In the genomic region with DNA sequence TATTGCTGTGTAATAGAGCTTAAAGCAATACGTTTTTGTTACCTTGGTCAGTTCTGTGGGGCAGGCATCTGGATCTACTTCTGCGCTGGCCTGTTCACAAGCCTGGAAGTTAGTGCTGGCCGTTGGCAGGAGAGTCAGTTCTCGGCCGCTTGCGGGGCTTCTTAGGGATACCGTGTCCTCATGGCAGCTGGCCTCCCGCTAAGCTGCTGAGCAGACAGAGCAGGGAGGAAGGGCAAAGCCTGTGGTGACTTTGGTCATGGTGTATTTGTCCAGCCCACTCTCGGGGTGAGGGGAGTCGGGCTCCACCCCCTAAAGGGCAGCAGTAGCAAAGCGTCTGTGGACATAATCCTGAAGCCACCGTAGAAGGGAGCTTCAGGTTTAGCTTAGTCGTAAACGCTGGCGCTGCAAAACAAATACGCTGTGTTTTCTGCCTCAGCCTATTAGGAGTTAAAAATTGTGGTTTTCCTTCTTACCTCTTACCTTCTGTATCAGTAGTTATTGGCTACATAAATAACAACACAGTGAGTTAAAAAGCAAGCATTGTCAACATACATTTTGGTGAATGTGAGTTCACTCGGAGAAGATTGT, we compare ENCODE assay signal across 10 cellular contexts. TPM values are rescaled to one million over a fixed set of nuclear protein-coding genes. Genes with fewer than 3 reads are reported as not detected.
DNase-seq lines count a peak whose midpoint lies in the region; ATAC-seq and TF ChIP-seq lines count a peak whose summit lies in the region.
"Had no signal": no experiment of that assay in that cellular context is flagged by ENCODE, and none has a peak within 500 bp of the region (broad histone marks: within the 10 kb centered on the region; RNA-seq: fewer than 3 reads in every experiment).

No MANE protein-coding gene starts in this region.

- no peak for TF ChIP-seq POLR2A in thyroid gland (IDR thresholded peaks at IDR 0.05)

- BruUV-seq in MCF 10A (replicated peaks; lab: Mats Ljungman, UMichigan) (no TSS peak), A673 (replicated peaks; lab: Mats Ljungman, UMichigan) (no TSS peak)

- peaks cover 14% of the 10 kb centered on the region for H3K36me3 Mint-ChIP-seq in MCF 10A (ENCODE audit: insufficient read depth, unreplicated experiment)

- CTCF ChIA-PET in MCF 10A (lab: Yijun Ruan, JAX) (interaction anchor here (1.0 to 1.3 kb wide), 2 partner anchors 14 to 15 kb away, joined by 4 read pairs; no protein-coding TSS in a partner anchor), A673 (lab: Charles Lee) (no interaction called here)

- no peak overlapping the region for H3K27ac Mint-ChIP-seq in MCF 10A (ENCODE audit: low read depth, unreplicated experiment)

- H3K27ac ChIP-seq in right atrium auricular region = no peak overlapping the region
- H3K27ac ChIP-seq in thyroid gland = no peak overlapping the region
- H3K27ac ChIP-seq in A673 (ENCODE audit: low read depth, low read length, poor library complexity, severe bottlenecking) = no peak overlapping the region

- H3K9me3 ChIP-seq in right atrium auricular region (no peaks in the 10 kb centered on the region), thyroid gland (no peaks in the 10 kb centered on the region), A673 (ENCODE audit: low read depth, low read length, poor library complexity, severe bottlenecking) (no peaks in the 10 kb centered on the region)

- intact Hi-C loops in Right ventricle myocardium inferior (cut with DNase I) = no loop called here
- intact Hi-C loops in thyroid gland (cut with DNase I) = no loop called here
- intact Hi-C loops in MCF 10A (cut with micrococcal nuclease) = no loop called here
- intact Hi-C loops in A673 (cut with micrococcal nuclease; ENCODE audit: unreplicated experiment) = no loop called here

- H3K36me3 ChIP-seq in right atrium auricular region = no peaks in the 10 kb centered on the region
- H3K36me3 ChIP-seq in thyroid gland = no peaks in the 10 kb centered on the region
- H3K36me3 ChIP-seq in A673 (ENCODE audit: insufficient read depth, low read length, poor library complexity, severe bottlenecking) = no peaks in the 10 kb centered on the region

- H3K4me3 Mint-ChIP-seq in MCF 10A (ENCODE audit: unreplicated experiment) = no peak overlapping the region

- no peaks in the 10 kb centered on the region for H3K9me3 Mint-ChIP-seq in MCF 10A (ENCODE audit: unreplicated experiment)

- H3K4me1 Mint-ChIP-seq in MCF 10A (ENCODE audit: insufficient read depth, unreplicated experiment) = peaks cover 36% of the 10 kb centered on the region

- TF ChIP-seq CTCF in right atrium auricular region (IDR thresholded peaks at IDR 0.05) (no peak), cardiac fibroblast (IDR thresholded peaks at IDR 0.05; ENCODE audit: low read depth, low read length) (no peak), thyroid gland (IDR thresholded peaks at IDR 0.05) (no peak), MCF 10A (IDR thresholded peaks at IDR 0.05; ENCODE audit: unreplicated experiment) (no peak), A673 (conservative IDR thresholded peaks at IDR 0.05; ENCODE audit: low read depth, low read length) (no peak)

- H3K27me3 Mint-ChIP-seq in MCF 10A (ENCODE audit: insufficient read depth, unreplicated experiment) = no peaks in the 10 kb centered on the region

- WGBS in thyroid gland, 2 donors = 41 to 51% methylated on average over 17 of the region's 17 CpGs

- DNase-seq in Right ventricle myocardium inferior (ENCODE audit: missing footprints) = peak; percentile 82
- DNase-seq in right atrium auricular region (ENCODE audit: low spot score) = no peak
- DNase-seq in cardiac fibroblast (ENCODE audit: low read depth in 2 of 2) = peak; percentile 28 to 53
- DNase-seq in left kidney (ENCODE audit: low read depth, low spot score) = peak; percentile 85
- DNase-seq in thyroid gland = peak; percentile 28 to 40
- DNase-seq in NCI-H1092 (lab: John Stamatoyannopoulos, UW) = no peak
- DNase-seq in MCF 10A (ENCODE audit: unreplicated experiment) = no peak
- no peak for DNase-seq in A673 (ENCODE audit: low spot score)
- DNase-seq: ACHN, activated gamma-delta T cell had no signal

- no peak overlapping the region for H3K4me3 ChIP-seq in right atrium auricular region
- H3K4me3 ChIP-seq in cardiac fibroblast (replicated peaks in 1 of 2; ENCODE audit: low read depth in 2 of 2, low read length in 2 of 2) = no peak overlapping the region
- no peak overlapping the region for H3K4me3 ChIP-seq in thyroid gland (replicated peaks in 1 of 3)
- no peak overlapping the region for H3K4me3 ChIP-seq in A673 (ENCODE audit: low read depth, low read length, poor library complexity, severe bottlenecking)

- H3K4me1 ChIP-seq in right atrium auricular region = peaks cover 0 to 34% of the 10 kb centered on the region in 2 donors
- H3K4me1 ChIP-seq in thyroid gland = no peaks in the 10 kb centered on the region
- peaks cover 42% of the 10 kb centered on the region for H3K4me1 ChIP-seq in A673 (ENCODE audit: insufficient read depth, low read length, poor library complexity, severe bottlenecking)

- no peaks in the 10 kb centered on the region for H3K27me3 ChIP-seq in right atrium auricular region
- H3K27me3 ChIP-seq in thyroid gland = no peaks in the 10 kb centered on the region
- no peaks in the 10 kb centered on the region for H3K27me3 ChIP-seq in A673 (replicated peaks; ENCODE audit: insufficient read depth, low read depth, low read length, poor library complexity)

- peak; percentile 88 for ATAC-seq in Right ventricle myocardium inferior

- POLR2A ChIA-PET in MCF 10A (lab: Yijun Ruan, JAX) (interaction anchor here (0.8 kb wide), 2 partner anchors 9 to 10 kb away, joined by 3 to 4 read pairs; no protein-coding TSS in a partner anchor), A673 (lab: Charles Lee; ENCODE audit: low non-redundant PET) (no interaction called here)

RNA-seq across cellular contexts. Expression of a gene that starts 12.2 kb away (rescaled TPM):
- total RNA-seq in Right ventricle myocardium inferior (49.7 TPM), right atrium auricular region (10 to 100 TPM; 53.3 to 60.8 TPM), thyroid gland (10 to 100 TPM; 50.3 to 75.0 (median 64.0) TPM), MCF 10A (2022) (61.9 and 72.8 TPM in 2 replicates), A673 (2021) (66.4 and 77.9 TPM in 2 replicates)

Comparison
In these comparisons a context has a peak if more than half of its experiments do, and no peak if none do; other contexts are left out.
1. DNase-seq: peak in Right ventricle myocardium inferior (single experiment), cardiac fibroblast (2 of 2), left kidney (single experiment) and thyroid gland (2 of 2); none in right atrium auricular region (single experiment), NCI-H1092 (single experiment), MCF 10A (single experiment) and A673 (single experiment).